Comparison of ENCODE assay signal across 12 cellular contexts in genomic region chr2:100198461-100199230, GRCh38. TPM values are rescaled to one million over a fixed set of nuclear protein-coding genes. Genes with fewer than 3 reads are reported as not detected.
DNase-seq lines count a peak whose midpoint lies in the region; ATAC-seq, FAIRE-seq and TF ChIP-seq lines count a peak whose summit lies in the region.
"Had no signal": no experiment of that assay in that cellular context is flagged by ENCODE, and none has a peak within 500 bp of the region (broad histone marks: within the 10 kb centered on the region; RNA-seq: fewer than 3 reads in every experiment).

No MANE protein-coding gene starts in this region.

- no peak for DNase-seq in heart right ventricle
- no peak for DNase-seq in Right ventricle myocardium superior
- no peak for DNase-seq in kidney
- DNase-seq in trophoblast cell: no peak
- no peak for DNase-seq in aorta
- no peak for DNase-seq in NK-92 (lab: John Stamatoyannopoulos, UW; ENCODE audit: unreplicated experiment)
- DNase-seq: ACHN; naive B cell; stimulated activated naive CD8-positive, alpha-beta T cell treated with anti-CD3 and anti-CD28 coated beads, Interleukin-15, amount 100 ng/mL, for 72 hours had no signal

- no peak overlapping the region for H3K23ac ChIP-seq in trophoblast cell (ENCODE audit: low read length)

- no peaks in the 10 kb centered on the region for H3K36me3 ChIP-seq in heart right ventricle
- no peaks in the 10 kb centered on the region for H3K36me3 ChIP-seq in kidney (ENCODE audit: control insufficient read depth in 1 of 2, insufficient read depth in 2 of 2, low read length in 2 of 2)
- H3K36me3 ChIP-seq in trophoblast cell (ENCODE audit: control insufficient read depth in 1 of 2, insufficient read depth in 2 of 2, low read length in 2 of 2): no peaks in the 10 kb centered on the region
- no peaks in the 10 kb centered on the region for H3K36me3 ChIP-seq in aorta (ENCODE audit: control insufficient read depth in 1 of 2, insufficient read depth in 2 of 2, low read length in 1 of 2)

- H3K4me3 ChIP-seq in heart right ventricle: no peak overlapping the region
- H3K4me3 ChIP-seq in kidney (ENCODE audit: low read length in 2 of 2): no peak overlapping the region
- H3K4me3 ChIP-seq in trophoblast cell (ENCODE audit: low read depth, low read length): no peak overlapping the region
- H3K4me3 ChIP-seq in aorta (ENCODE audit: low read length in 2 of 2): no peak overlapping the region
- H3K4me3 ChIP-seq: PC-9 had no signal

- no peak overlapping the region for H4K91ac ChIP-seq in trophoblast cell (ENCODE audit: low read depth, low read length)

- H3K9ac ChIP-seq in kidney (ENCODE audit: low read length in 2 of 2) (no peak overlapping the region), trophoblast cell (ENCODE audit: low read length) (no peak overlapping the region)

- H3K14ac ChIP-seq in trophoblast cell (ENCODE audit: low read length): no peak overlapping the region

- no peak overlapping the region for H2AFZ ChIP-seq in trophoblast cell (ENCODE audit: insufficient read depth, low read length, poor library complexity)
- H2AFZ ChIP-seq: PC-9 had no signal

- no peaks in the 10 kb centered on the region for H3K79me2 ChIP-seq in trophoblast cell (ENCODE audit: control insufficient read depth, insufficient read depth, low read length, poor library complexity)

- no peak overlapping the region for H2BK5ac ChIP-seq in trophoblast cell (ENCODE audit: low read depth, low read length, poor library complexity)

- H3K4me1 ChIP-seq in heart right ventricle (peaks cover 15 to 35% (median 26%) of the 10 kb centered on the region in 9 donors), kidney (ENCODE audit: control insufficient read depth in 1 of 2, insufficient read depth in 1 of 2, low read depth in 1 of 2, low read length in 2 of 2) (peaks cover 11 to 12% of the 10 kb centered on the region in 2 donors), trophoblast cell (ENCODE audit: control insufficient read depth in 1 of 2, insufficient read depth in 2 of 2, low read length in 2 of 2) (peaks cover 4 to 12% of the 10 kb centered on the region in 2 experiments), aorta (ENCODE audit: control insufficient read depth in 1 of 2, insufficient read depth in 2 of 2, low read length in 2 of 2) (no peaks in the 10 kb centered on the region)

- no peak overlapping the region for H4K12ac ChIP-seq in trophoblast cell (ENCODE audit: low read depth, low read length)

- no peak overlapping the region for H2BK120ac ChIP-seq in trophoblast cell (ENCODE audit: insufficient read depth, low read length, poor library complexity)

- H3K4ac ChIP-seq in trophoblast cell (ENCODE audit: low read depth, low read length): no peak overlapping the region

- no peaks in the 10 kb centered on the region for H3K27me3 ChIP-seq in heart right ventricle
- H3K27me3 ChIP-seq in trophoblast cell (ENCODE audit: insufficient read depth, low read length): no peaks in the 10 kb centered on the region
- H3K27me3 ChIP-seq in aorta (ENCODE audit: control insufficient read depth in 1 of 2, insufficient read depth in 2 of 2, low read length in 1 of 2): no peaks in the 10 kb centered on the region

- no peaks in the 10 kb centered on the region for H3K9me3 ChIP-seq in heart right ventricle
- H3K9me3 ChIP-seq in kidney (ENCODE audit: control insufficient read depth in 1 of 2, low read length in 2 of 2): no peaks in the 10 kb centered on the region
- peaks cover 2% of the 10 kb centered on the region for H3K9me3 ChIP-seq in trophoblast cell (ENCODE audit: insufficient read depth, low read depth, low read length)
- H3K9me3 ChIP-seq in aorta (ENCODE audit: control insufficient read depth, low read length): no peaks in the 10 kb centered on the region

- H2BK12ac ChIP-seq in trophoblast cell (ENCODE audit: low read length): peak overlapping the region; percentile 6

- no peak for FAIRE-seq in kidney (lab: Jason Lieb, UNC)

- intact Hi-C loops in heart right ventricle (cut with DNase I) (no loop called here), Right ventricle myocardium superior (cut with DNase I) (no loop called here), kidney (cut with DNase I) (no loop called here), aorta (cut with DNase I) (no loop called here)

- no peak overlapping the region for H3K18ac ChIP-seq in trophoblast cell (ENCODE audit: low read length)

- TF ChIP-seq CTCF in heart right ventricle (IDR thresholded peaks at IDR 0.05) (no peak), kidney (IDR thresholded peaks at IDR 0.05; ENCODE audit: borderline replicate concordance, extremely low read depth, insufficient read depth) (no peak)

- ATAC-seq in heart right ventricle (peak in 1 of 8 donors; percentile 51), Right ventricle myocardium superior (ENCODE audit: poor library complexity) (no peak), aorta (ENCODE audit: low FRiP score) (no peak), GM19328 (IDR thresholded peaks at IDR 0.05; ENCODE audit: unreplicated experiment) (no peak), GM18870 (IDR thresholded peaks at IDR 0.05; ENCODE audit: unreplicated experiment) (no peak)
- ATAC-seq: stimulated activated naive CD8-positive, alpha-beta T cell treated with anti-CD3 and anti-CD28 coated beads, Interleukin-15, amount 100 ng/mL, for 72 hours had no signal

- no peak overlapping the region for H4K8ac ChIP-seq in trophoblast cell (ENCODE audit: low read depth, low read length)

- H3K27ac ChIP-seq in heart right ventricle (peak overlapping the region; percentile 26 to 90 (median 80)), kidney (ENCODE audit: low read depth in 2 of 2, low read length in 2 of 2) (peak overlapping the region; percentile 51 to 70), trophoblast cell (ENCODE audit: low read depth, low read length) (no peak overlapping the region), aorta (ENCODE audit: low read depth in 1 of 2, low read length in 2 of 2) (peak overlapping the region; percentile 91 to 95)
- H3K27ac ChIP-seq: PC-9 had no signal

- no peak overlapping the region for H3K4me2 ChIP-seq in trophoblast cell (ENCODE audit: low read length)
- H3K4me2 ChIP-seq: PC-9 had no signal

- peaks cover 2% of the 10 kb centered on the region for H3K79me1 ChIP-seq in trophoblast cell (ENCODE audit: low read length)

- WGBS in heart right ventricle, 2 donors: 79 to 81% methylated on average over 13 of the region's 13 CpGs
- WGBS in trophoblast cell (ENCODE audit: extremely low coverage, insufficient coverage, insufficient read length): no CpG with 5 or more reads among the region's 13 CpGs
- WGBS in aorta, 2 donors: 79 to 83% methylated on average over 13 of the region's 13 CpGs

- H2AK5ac ChIP-seq in trophoblast cell (ENCODE audit: low read length): no peak overlapping the region

RNA-seq across cellular contexts. Expression of gene AFF3, which starts 56.3 kb away (rescaled TPM):
- total RNA-seq in heart right ventricle: 10 to 100 TPM in 2 of 10 donors, 1 to 10 TPM in 8; 4.0 to 16.9 (median 7.3) TPM
- polyA plus RNA-seq in heart right ventricle: 1 to 10 TPM in 1 of 2 donors, under 1 TPM in 1; 0.39 to 1.6 TPM
- total RNA-seq in Right ventricle myocardium superior: 7.6 TPM
- total RNA-seq in kidney: 11.0 TPM
- 0.65 TPM for polyA plus RNA-seq in kidney (ENCODE audit: insufficient read depth, low read depth, low replicate concordance)
- 3.5 and 3.7 TPM in 2 replicates for polyA plus RNA-seq in trophoblast cell (2013)
- 10 to 100 TPM; 10.6 to 15.7 TPM for total RNA-seq in aorta
- under 1 TPM; 0.25 to 0.41 TPM for polyA plus RNA-seq in aorta
- total RNA-seq: PC-9 had no signal
